Comparison of ENCODE assay signal across 8 cellular contexts in the genomic region with DNA sequence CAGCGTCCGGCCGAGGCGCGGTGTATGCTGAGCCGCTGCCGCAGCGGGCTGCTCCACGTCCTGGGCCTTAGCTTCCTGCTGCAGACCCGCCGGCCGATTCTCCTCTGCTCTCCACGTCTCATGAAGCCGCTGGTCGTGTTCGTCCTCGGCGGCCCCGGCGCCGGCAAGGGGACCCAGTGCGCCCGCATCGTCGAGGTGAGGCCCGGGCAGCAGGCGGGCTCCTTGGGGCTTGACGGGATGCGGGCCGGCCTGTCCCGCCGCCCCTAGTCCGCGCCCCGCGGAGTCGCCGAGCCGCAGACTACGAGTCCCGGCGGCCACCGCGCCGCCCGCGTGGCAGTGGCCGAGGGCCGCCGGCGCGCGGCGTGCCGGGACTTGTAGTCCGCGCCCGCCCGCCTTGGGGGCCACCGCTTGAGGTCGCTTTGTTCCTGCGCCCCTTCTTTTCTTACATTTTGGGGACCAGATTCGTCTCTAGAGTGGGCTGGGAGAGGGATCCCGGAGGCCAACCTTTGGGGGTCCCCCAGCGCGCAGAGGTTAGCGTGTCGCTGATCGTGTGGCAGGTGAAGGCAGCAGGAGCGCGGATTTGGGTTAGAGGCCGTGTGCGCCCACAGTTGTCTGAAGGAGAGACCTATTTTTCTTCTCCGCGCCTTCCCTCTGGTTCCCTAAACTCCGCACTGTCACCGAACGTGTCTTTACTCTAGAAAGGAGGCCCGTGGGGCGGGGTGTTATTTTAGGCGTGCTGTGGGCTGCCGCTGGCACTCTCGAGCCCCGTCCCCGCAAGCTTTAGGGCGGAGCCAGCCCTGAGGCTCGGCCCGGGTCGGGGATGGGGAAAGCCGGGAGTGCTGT. TPM values are rescaled to one million over a fixed set of nuclear protein-coding genes. Genes with fewer than 3 reads are reported as not detected.
DNase-seq lines count a peak whose midpoint lies in the region; ATAC-seq and TF ChIP-seq lines count a peak whose summit lies in the region.

No MANE protein-coding gene starts in this region.

- peak; percentile 90 for DNase-seq in CD1c-positive myeloid dendritic cell (ENCODE audit: extremely low spot score)
- DNase-seq in NCI-H69 (lab: John Stamatoyannopoulos, UW), result peak; percentile 89
- peak; percentile 80 for DNase-seq in activated CD4-positive, alpha-beta memory T cell treated with anti-CD3 and anti-CD28 coated beads, Interleukin-2, amount 10 ng/mL, durations not matched to agents 7 days and 5 days
- peak; percentile 36 to 62 (median 59) for DNase-seq in effector memory CD4-positive, alpha-beta T cell
- peak; percentile 92 for DNase-seq in mesendoderm
- DNase-seq in stimulated activated CD8-positive, alpha-beta memory T cell treated with anti-CD3 and anti-CD28 coated beads, Interleukin-15, amount 100 ng/mL, for 1 hour (ENCODE audit: low read depth), result peak; percentile 39

- peak overlapping the region; percentile 93 for H3K27ac Mint-ChIP-seq in activated CD4-positive, alpha-beta memory T cell treated with anti-CD3 and anti-CD28 coated beads, Interleukin-2, amount 10 ng/mL, durations not matched to agents 7 days and 5 days

- peak overlapping the region; percentile 98 for H3K56ac ChIP-seq in mesendoderm (ENCODE audit: low read length)

- CTCF ChIA-PET in activated CD4-positive, alpha-beta memory T cell treated with anti-CD3 and anti-CD28 coated beads, Interleukin-2, amount 10 ng/mL, durations not matched to agents 7 days and 5 days (lab: Charles Lee), result interaction anchor here (0.7 to 3.7 kb wide), 12 partner anchors 10 to 376 kb away, joined by 3 to 25 read pairs (median 4); partner anchors contain the start of genes FOXD2 and STIL

- peak overlapping the region; percentile 69 for H2BK5ac ChIP-seq in mesendoderm (ENCODE audit: low read length)

- H3K4me2 ChIP-seq in mesendoderm (ENCODE audit: low read length), result peak overlapping the region; percentile 30

- POLR2A ChIA-PET in activated CD4-positive, alpha-beta memory T cell treated with anti-CD3 and anti-CD28 coated beads, Interleukin-2, amount 10 ng/mL, durations not matched to agents 7 days and 5 days (lab: Charles Lee), result interaction anchor here (1.0 to 4.3 kb wide), 8 partner anchors 11 to 142 kb away, joined by 3 to 76 read pairs (median 7); partner anchors contain the start of genes FOXD2 and STIL

- peaks cover 22% of the 10 kb centered on the region for H3K4me1 Mint-ChIP-seq in activated CD4-positive, alpha-beta memory T cell treated with anti-CD3 and anti-CD28 coated beads, Interleukin-2, amount 10 ng/mL, durations not matched to agents 7 days and 5 days

- H3K27ac ChIP-seq in effector memory CD4-positive, alpha-beta T cell (ENCODE audit: insufficient read depth, low read length, poor library complexity, severe bottlenecking), result peak overlapping the region; percentile 84
- peak overlapping the region; percentile 99 for H3K27ac ChIP-seq in mesendoderm (ENCODE audit: low read depth, low read length)

- H2AK5ac ChIP-seq in mesendoderm (ENCODE audit: low read length), result no peak overlapping the region

- no peaks in the 10 kb centered on the region for H3K27me3 ChIP-seq in effector memory CD4-positive, alpha-beta T cell (replicated peaks; ENCODE audit: control insufficient read depth, insufficient read depth, low read length, poor library complexity, severe bottlenecking)
- H3K27me3 ChIP-seq in mesendoderm (ENCODE audit: insufficient read depth, low read length, poor library complexity), result no peaks in the 10 kb centered on the region

- peaks cover 13% of the 10 kb centered on the region for H3K79me2 ChIP-seq in mesendoderm (ENCODE audit: control insufficient read depth, insufficient read depth, low read length)

- peak overlapping the region; percentile 97 for H3K9ac ChIP-seq in mesendoderm (ENCODE audit: low read length)

- H4K5ac ChIP-seq in mesendoderm (ENCODE audit: low read length), result no peak overlapping the region

- peak overlapping the region; percentile 87 for H3K4ac ChIP-seq in mesendoderm (ENCODE audit: low read depth, low read length)

- H3K4me3 Mint-ChIP-seq in activated CD4-positive, alpha-beta memory T cell treated with anti-CD3 and anti-CD28 coated beads, Interleukin-2, amount 10 ng/mL, durations not matched to agents 7 days and 5 days, result no peak overlapping the region

- H4K8ac ChIP-seq in mesendoderm (ENCODE audit: low read depth, low read length), result no peak overlapping the region

- H3K4me1 ChIP-seq in effector memory CD4-positive, alpha-beta T cell (ENCODE audit: control insufficient read depth, insufficient read depth, low read length, poor library complexity, severe bottlenecking), result peaks cover 13% of the 10 kb centered on the region
- peaks cover 5% of the 10 kb centered on the region for H3K4me1 ChIP-seq in mesendoderm (ENCODE audit: control insufficient read depth, low read depth, low read length)

- peaks cover 4% of the 10 kb centered on the region for H3K79me1 ChIP-seq in mesendoderm (ENCODE audit: low read length)

- no peak overlapping the region for H2BK120ac ChIP-seq in mesendoderm (ENCODE audit: low read depth, low read length)

- peaks cover 10% of the 10 kb centered on the region for H3K36me3 Mint-ChIP-seq in activated CD4-positive, alpha-beta memory T cell treated with anti-CD3 and anti-CD28 coated beads, Interleukin-2, amount 10 ng/mL, durations not matched to agents 7 days and 5 days (ENCODE audit: low read depth)

- no peaks in the 10 kb centered on the region for H3K27me3 Mint-ChIP-seq in activated CD4-positive, alpha-beta memory T cell treated with anti-CD3 and anti-CD28 coated beads, Interleukin-2, amount 10 ng/mL, durations not matched to agents 7 days and 5 days

- H3K4me3 ChIP-seq in effector memory CD4-positive, alpha-beta T cell (ENCODE audit: insufficient read depth, low read depth, low read length, poor library complexity, severe bottlenecking), result peak overlapping the region; percentile 99
- peak overlapping the region; percentile 86 for H3K4me3 ChIP-seq in mesendoderm (ENCODE audit: low read length)

- H3K18ac ChIP-seq in mesendoderm (ENCODE audit: low read length), result peak overlapping the region; percentile 93

- H3K23ac ChIP-seq in mesendoderm (ENCODE audit: low read length), result peak overlapping the region; percentile 34

- peak; percentile 77 for TF ChIP-seq POLR2A in GM19193 (IDR thresholded peaks at IDR 0.05; ENCODE audit: extremely low read depth, insufficient read depth, insufficient read length)

- peak; percentile 62 for ATAC-seq in HG03378 (IDR thresholded peaks at IDR 0.05; ENCODE audit: unreplicated experiment)

- no peaks in the 10 kb centered on the region for H3K9me3 Mint-ChIP-seq in activated CD4-positive, alpha-beta memory T cell treated with anti-CD3 and anti-CD28 coated beads, Interleukin-2, amount 10 ng/mL, durations not matched to agents 7 days and 5 days

- no peaks in the 10 kb centered on the region for H3K36me3 ChIP-seq in effector memory CD4-positive, alpha-beta T cell (ENCODE audit: control insufficient read depth, insufficient read depth, low read length)
- no peaks in the 10 kb centered on the region for H3K36me3 ChIP-seq in mesendoderm (ENCODE audit: control insufficient read depth, insufficient read depth, low read length)

- H3K9me3 ChIP-seq in effector memory CD4-positive, alpha-beta T cell (ENCODE audit: control insufficient read depth, low read length), result no peaks in the 10 kb centered on the region

- H2BK15ac ChIP-seq in mesendoderm (replicated peaks; ENCODE audit: low read depth), result no peak overlapping the region

- no CpG with 5 or more reads among the region's 90 CpGs for WGBS in mesendoderm (ENCODE audit: extremely low coverage, insufficient coverage, low lambda C conversion rate)

RNA-seq across cellular contexts. Expression of gene CMPK1, which starts 0.6 kb away (rescaled TPM):
- 100 to 1,000 TPM in 1 of 2 experiments, 10 to 100 TPM in 1; 99.3 to 106 TPM for total RNA-seq in activated CD4-positive, alpha-beta memory T cell treated with anti-CD3 and anti-CD28 coated beads, Interleukin-2, amount 10 ng/mL, durations not matched to agents 7 days and 5 days
- 32.8 TPM for polyA plus RNA-seq in mesendoderm (2013, experiment 1 of 2)
- polyA plus RNA-seq in mesendoderm (2013, experiment 2 of 2), result 33.3 TPM

RNA-seq across cellular contexts. Expression of gene STIL, which starts 20.2 kb away (rescaled TPM):
- 10 to 100 TPM; 40.4 to 40.8 TPM for total RNA-seq in activated CD4-positive, alpha-beta memory T cell treated with anti-CD3 and anti-CD28 coated beads, Interleukin-2, amount 10 ng/mL, durations not matched to agents 7 days and 5 days
- polyA plus RNA-seq in mesendoderm (2013, experiment 1 of 2), result 44.3 TPM
- 42.4 TPM for polyA plus RNA-seq in mesendoderm (2013, experiment 2 of 2)

Comparison
In these comparisons a context has a peak if more than half of its experiments do, and no peak if none do; other contexts are left out.
1. Peak in every context shown above with its lines: DNase-seq, ATAC-seq, H3K4me3 ChIP-seq and H3K27ac ChIP-seq.
2. DNase-seq: peak in every context shown above with its lines; median percentile 92 in mesendoderm; 90 in CD1c-positive myeloid dendritic cell; 89 in NCI-H69; 80 in activated CD4-positive, alpha-beta memory T cell treated with anti-CD3 and anti-CD28 coated beads, Interleukin-2, amount 10 ng/mL, durations not matched to agents 7 days and 5 days; 59 in effector memory CD4-positive, alpha-beta T cell; 39 in stimulated activated CD8-positive, alpha-beta memory T cell treated with anti-CD3 and anti-CD28 coated beads, Interleukin-15, amount 100 ng/mL, for 1 hour.